20 cellular contexts compared by ENCODE assay signal in genomic region chr1:20558180-20558579, GRCh38. TPM values are rescaled to one million over a fixed set of nuclear protein-coding genes. Genes with fewer than 3 reads are reported as not detected.
"Had no signal": no experiment of that assay in that cellular context is flagged by ENCODE, and none has a peak within 500 bp of the region (broad histone marks: within the 10 kb centered on the region; RNA-seq: fewer than 3 reads in every experiment).

No MANE protein-coding gene starts in this region.

- H3K4me3 ChIP-seq: coronary artery, hepatocyte, lower lobe of right lung, pancreas, sigmoid colon, upper lobe of right lung had no signal

- H3K36me3 ChIP-seq: brain microvascular endothelial cell, lower lobe of right lung, pancreas, sigmoid colon, upper lobe of right lung had no signal

- H2AFZ ChIP-seq: hepatocyte had no signal

- DNase-seq: activated CD4-positive, alpha-beta T cell treated with anti-CD3 and anti-CD28 coated beads for 48 hours; activated CD4-positive, CD25-positive, alpha-beta regulatory T cell; activated CD8-positive, alpha-beta T cell treated with anti-CD3 and anti-CD28 coated beads for 36 hours; activated effector memory CD4-positive, alpha-beta T cell treated with Interleukin-2 at 50 U/mL for 16 hours; activated naive CD4-positive, alpha-beta T cell treated with anti-CD3 and anti-CD28 coated beads, Interleukin-2, amount 10 ng/mL, durations not matched to agents 7 days and 5 days; activated naive CD8-positive, alpha-beta T cell treated with anti-CD3 and anti-CD28 coated beads, Interleukin-2, amount 50 U/mL, for 24 hours; activated T-cell treated with anti-CD3 and anti-CD28 coated beads, Interleukin-2, amount 50 U/mL, for 48 hours; aorta; brain microvascular endothelial cell; erythroblast; lower lobe of right lung; natural killer cell; pancreas; sigmoid colon; stimulated activated naive B cell treated with anti-CD40 and anti-IgM and Interleukin-4, amounts not matched to agents 10 μg/mL and 1 μg/mL and 100 μg/mL, for 72 hours; SW 1271; T-helper 2 cell; upper lobe of right lung had no signal

- H3K27ac ChIP-seq: brain microvascular endothelial cell, coronary artery, hepatocyte, lower lobe of right lung, pancreas, sigmoid colon, upper lobe of right lung had no signal

- ATAC-seq: activated CD8-positive, alpha-beta T cell treated with anti-CD3 and anti-CD28 coated beads for 36 hours; activated naive CD8-positive, alpha-beta T cell treated with anti-CD3 and anti-CD28 coated beads, Interleukin-2, amount 50 U/mL, for 24 hours; lower lobe of right lung; natural killer cell; pancreas; stimulated activated naive B cell treated with anti-CD40 and anti-IgM and Interleukin-4, amounts not matched to agents 10 μg/mL and 1 μg/mL and 100 μg/mL, for 72 hours; upper lobe of right lung had no signal

- H3K9me3 ChIP-seq: lower lobe of right lung, pancreas, sigmoid colon, upper lobe of right lung had no signal

- H3K4me1 ChIP-seq: pancreas, upper lobe of right lung had no signal

- H3K4me2 ChIP-seq: hepatocyte had no signal

- H3K79me2 ChIP-seq: hepatocyte had no signal

RNA-seq across cellular contexts. Expression of gene FAM43B, which starts 5.8 kb away (rescaled TPM):
- total RNA-seq: activated CD8-positive, alpha-beta T cell treated with anti-CD3 and anti-CD28 coated beads for 36 hours; natural killer cell had no signal
- polyA plus RNA-seq: aorta had no signal

RNA-seq across cellular contexts. Expression of gene CDA, which starts 30.7 kb away (rescaled TPM):
- total RNA-seq: activated CD8-positive, alpha-beta T cell treated with anti-CD3 and anti-CD28 coated beads for 36 hours had no signal
